In the genomic region with DNA sequence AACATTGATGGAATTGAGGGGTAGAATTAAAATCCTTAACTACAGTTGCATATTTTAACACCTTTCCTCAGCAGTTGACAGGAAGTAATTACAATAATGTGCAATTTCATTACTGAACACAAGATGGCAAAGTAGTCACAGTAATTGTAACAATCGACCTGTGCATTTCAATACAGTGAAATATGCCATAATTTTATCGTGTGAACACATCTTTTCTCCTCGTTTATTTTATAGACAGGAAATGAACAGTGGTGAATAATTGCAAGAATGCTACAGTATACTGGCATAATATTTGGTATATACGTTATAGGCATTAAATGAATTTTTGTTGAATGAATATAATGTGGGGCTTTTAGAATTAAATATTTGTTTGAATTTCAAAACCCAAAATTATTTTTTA, we compare ENCODE assay signal across 8 cellular contexts. TPM values are rescaled to one million over a fixed set of nuclear protein-coding genes. Genes with fewer than 3 reads are reported as not detected.
DNase-seq lines count a peak whose midpoint lies in the region; TF ChIP-seq lines count a peak whose summit lies in the region.

No MANE protein-coding gene starts in this region.

- H3K4me2 ChIP-seq in neural progenitor cell = no peak overlapping the region

- H3K36me3 ChIP-seq in neural progenitor cell = no peaks in the 10 kb centered on the region

- no peak overlapping the region for H2AFZ ChIP-seq in neural progenitor cell (replicated peaks)

- H3K27me3 Mint-ChIP-seq in neural progenitor cell (ENCODE audit: insufficient read depth, low read depth) = no peaks in the 10 kb centered on the region

- H3K27me3 ChIP-seq in neural progenitor cell = no peaks in the 10 kb centered on the region

- H3K9ac ChIP-seq in neural progenitor cell = no peak overlapping the region

- no peaks in the 10 kb centered on the region for H3K79me2 ChIP-seq in neural progenitor cell (ENCODE audit: low read depth)

- H4K20me1 ChIP-seq in neural progenitor cell (ENCODE audit: low read depth) = no peaks in the 10 kb centered on the region

- H3K9me3 ChIP-seq in neural progenitor cell (ENCODE audit: low read depth) = no peaks in the 10 kb centered on the region

- DNase-seq in GM10248 (ENCODE audit: extremely low spot score) = peak; percentile 35
- DNase-seq in HCEC 1CT = peak; percentile 64
- peak; percentile 56 for DNase-seq in LHCN-M2 (ENCODE audit: low read depth)
- DNase-seq in RPMI7951 (ENCODE audit: low read depth) = peak; percentile 54
- DNase-seq in epithelial cell of esophagus (ENCODE audit: low read depth) = peak; percentile 62
- peak; percentile 47 for DNase-seq in neural progenitor cell (ENCODE audit: low spot score)
- DNase-seq in nucleus accumbens (lab: John Stamatoyannopoulos, UW) = no peak

- POLR2A ChIA-PET in GM10248 (lab: Yijun Ruan, JAX) = no interaction called here

- H3K4me1 ChIP-seq in neural progenitor cell = no peaks in the 10 kb centered on the region

- CTCF ChIA-PET in GM10248 (lab: Yijun Ruan, JAX) = interaction anchor here (0.7 to 3.2 kb wide), 7 partner anchors 15 to 1442 kb away, joined by 3 to 13 read pairs (median 4); a partner anchor contains a TSS

- TF ChIP-seq CTCF in 22Rv1 (IDR thresholded peaks at IDR 0.05) = peak; percentile 78
- TF ChIP-seq CTCF in GM10248 (IDR thresholded peaks at IDR 0.05; ENCODE audit: control extremely low read depth, extremely low read depth, low read depth, missing control alignments) = peak; percentile 67
- peak; percentile 57 for TF ChIP-seq CTCF in epithelial cell of esophagus (IDR thresholded peaks at IDR 0.05; ENCODE audit: insufficient read depth, low read depth, low read length, missing control alignments)
- TF ChIP-seq CTCF in neural progenitor cell (IDR thresholded peaks at IDR 0.05) = peak; percentile 81

- H3K27ac Mint-ChIP-seq in neural progenitor cell = no peak overlapping the region

- H3K4me3 ChIP-seq in epithelial cell of esophagus (ENCODE audit: low read length) (no peak overlapping the region), neural progenitor cell (no peak overlapping the region)

- no peaks in the 10 kb centered on the region for H3K36me3 Mint-ChIP-seq in neural progenitor cell

- H3F3A ChIP-seq in neural progenitor cell (ENCODE audit: low read depth) = no peaks in the 10 kb centered on the region

- H3K9me3 Mint-ChIP-seq in neural progenitor cell = no peaks in the 10 kb centered on the region

- peaks cover 2% of the 10 kb centered on the region for H3K4me1 Mint-ChIP-seq in neural progenitor cell

- H3K27ac ChIP-seq in 22Rv1 (no peak overlapping the region), neural progenitor cell (no peak overlapping the region)

- H3K4me3 Mint-ChIP-seq in neural progenitor cell = no peak overlapping the region

RNA-seq across cellular contexts. Expression of a gene that starts 25.0 kb away (rescaled TPM):
- total RNA-seq in LHCN-M2 (2014; rRNA removed) (18.4 and 25.8 TPM in 2 replicates), neural progenitor cell (ENCODE audit: low replicate concordance) (8.0 and 8.5 TPM in 2 replicates)
- polyA plus RNA-seq in LHCN-M2 (2012) = 9.0 TPM
- 18.5 and 22.5 TPM in 2 replicates for total RNA-seq in RPMI7951 (2014; rRNA removed; shearing (Covaris generic))

RNA-seq across cellular contexts. Expression of a gene that starts 31.4 kb away (rescaled TPM):
- total RNA-seq in LHCN-M2 (2014; rRNA removed) (not detected in 2 replicates), neural progenitor cell (ENCODE audit: low replicate concordance) (not detected in 2 replicates)
- polyA plus RNA-seq in LHCN-M2 (2012) = not detected
- total RNA-seq in RPMI7951 (2014; rRNA removed; shearing (Covaris generic)) = not detected in 2 replicates

Comparison
In these comparisons a context has a peak if more than half of its experiments do, and no peak if none do; other contexts are left out.
1. DNase-seq: peak in GM10248 (single experiment), HCEC 1CT (single experiment), LHCN-M2 (single experiment), RPMI7951 (single experiment), epithelial cell of esophagus (single experiment) and neural progenitor cell (single experiment); none in nucleus accumbens (0 of 56).
2. Peak in every context shown above with its lines, with median percentiles within 50 percentile points of each other: CTCF ChIP-seq.